In genomic region chr14:65170318-65170717, GRCh38 we compare ENCODE assay signal across 8 cellular contexts.
DNase-seq lines count a peak whose midpoint lies in the region; ATAC-seq and TF ChIP-seq lines count a peak whose summit lies in the region.

No MANE protein-coding gene starts in this region.

- intact Hi-C loops in activated CD4-positive, alpha-beta T cell treated with anti-CD3 and anti-CD28 coated beads for 36 hours (cut with DNase I, micrococcal nuclease), result loop anchor here (1.0 to 5.0 kb wide), 3 partner anchors 36 to 116 kb away; no protein-coding TSS in a partner anchor
- intact Hi-C loops in Panc1 (cut with micrococcal nuclease; ENCODE audit: unreplicated experiment) (loop anchor here (10.0 kb wide), 1 partner anchor 204 kb away; no protein-coding TSS in a partner anchor), esophagus squamous epithelium (cut with DNase I) (no loop called here)

- BruUV-seq in Panc1 (replicated peaks; lab: Mats Ljungman, UMichigan), result no TSS peak

- no peaks in the 10 kb centered on the region for H4K20me1 ChIP-seq in smooth muscle cell (ENCODE audit: low read depth)

- no peaks in the 10 kb centered on the region for H3K9me3 Mint-ChIP-seq in activated CD4-positive, alpha-beta T cell treated with anti-CD3 and anti-CD28 coated beads for 36 hours (ENCODE audit: low read depth)

- H3K27ac ChIP-seq in Panc1 (ENCODE audit: low read length) (no peak overlapping the region), esophagus squamous epithelium (no peak overlapping the region), smooth muscle cell (ENCODE audit: low read depth) (peak overlapping the region; percentile 88)

- H3K4me1 Mint-ChIP-seq in activated CD4-positive, alpha-beta T cell treated with anti-CD3 and anti-CD28 coated beads for 36 hours, result peaks cover 19% of the 10 kb centered on the region

- H3F3A ChIP-seq in smooth muscle cell (ENCODE audit: low read depth), result no peaks in the 10 kb centered on the region

- POLR2A ChIA-PET in activated CD4-positive, alpha-beta T cell treated with anti-CD3 and anti-CD28 coated beads for 36 hours (lab: Charles Lee), result interaction anchor here (0.6 kb wide), 2 partner anchors 117 to 173 kb away, joined by 3 to 6 read pairs; no protein-coding TSS in a partner anchor
- POLR2A ChIA-PET in Panc1 (lab: Charles Lee), result no interaction called here

- no peaks in the 10 kb centered on the region for H3K9me3 ChIP-seq in Panc1 (ENCODE audit: control insufficient read depth, insufficient read depth, low read depth, low read length)
- H3K9me3 ChIP-seq in esophagus squamous epithelium, result no peaks in the 10 kb centered on the region
- H3K9me3 ChIP-seq in smooth muscle cell (replicated peaks; ENCODE audit: low read depth), result no peaks in the 10 kb centered on the region

- peak overlapping the region; percentile 76 for H3K27ac Mint-ChIP-seq in activated CD4-positive, alpha-beta T cell treated with anti-CD3 and anti-CD28 coated beads for 36 hours

- H3K36me3 ChIP-seq in Panc1 (ENCODE audit: control insufficient read depth, insufficient read depth, low read length), result no peaks in the 10 kb centered on the region
- no peaks in the 10 kb centered on the region for H3K36me3 ChIP-seq in esophagus squamous epithelium
- H3K36me3 ChIP-seq in smooth muscle cell (ENCODE audit: low read depth), result no peaks in the 10 kb centered on the region

- H3K4me1 ChIP-seq in Panc1 (ENCODE audit: control insufficient read depth, insufficient read depth, low read length), result no peaks in the 10 kb centered on the region; the same call in 1 of the 2 replicates
- H3K4me1 ChIP-seq in esophagus squamous epithelium, result peaks cover 5 to 16% (median 10%) of the 10 kb centered on the region in 3 donors
- no peaks in the 10 kb centered on the region for H3K4me1 ChIP-seq in smooth muscle cell (ENCODE audit: low read depth)

- H3K9ac ChIP-seq in smooth muscle cell (ENCODE audit: low read depth), result peak overlapping the region; percentile 75

- no peak for DNase-seq in activated CD4-positive, alpha-beta T cell treated with anti-CD3 and anti-CD28 coated beads for 36 hours
- no peak for DNase-seq in activated CD4-positive, alpha-beta T cell treated with anti-CD3 and anti-CD28 coated beads, Interleukin-2, amount 50 U/mL, for 4 hours
- no peak for DNase-seq in Panc1 (ENCODE audit: low read depth, low spot score)
- no peak for DNase-seq in esophagus squamous epithelium (lab: John Stamatoyannopoulos, UW)
- DNase-seq in smooth muscle cell (lab: John Stamatoyannopoulos, UW; ENCODE audit: unreplicated experiment), result no peak
- no peak for DNase-seq in stimulated activated CD4-positive, alpha-beta T cell treated with anti-CD3 and anti-CD28 coated beads, Interleukin-4, amount 100 ng/mL, for 4 hours
- DNase-seq in NCI-H748 (lab: John Stamatoyannopoulos, UW; ENCODE audit: unreplicated experiment), result no peak
- no peak for DNase-seq in activated gamma-delta T cell (lab: John Stamatoyannopoulos, UW)

- WGBS in esophagus squamous epithelium, 2 donors, result 38 to 42% methylated on average over 7 of the region's 7 CpGs
- WGBS in smooth muscle cell (ENCODE audit: low lambda C conversion rate), result 49% methylated on average over 7 of the region's 7 CpGs

- peaks cover 9% of the 10 kb centered on the region for H3K27me3 Mint-ChIP-seq in activated CD4-positive, alpha-beta T cell treated with anti-CD3 and anti-CD28 coated beads for 36 hours

- H3K36me3 Mint-ChIP-seq in activated CD4-positive, alpha-beta T cell treated with anti-CD3 and anti-CD28 coated beads for 36 hours (ENCODE audit: low read depth), result no peaks in the 10 kb centered on the region

- H3K4me2 ChIP-seq in smooth muscle cell, result peak overlapping the region; percentile 81

- no peaks in the 10 kb centered on the region for H3K79me2 ChIP-seq in smooth muscle cell (ENCODE audit: low read depth)

- peak; percentile 22 for ATAC-seq in activated CD4-positive, alpha-beta T cell treated with anti-CD3 and anti-CD28 coated beads for 36 hours
- peak; percentile 40; the same call in 1 of the 2 replicates for ATAC-seq in Panc1

- TF ChIP-seq CTCF in Panc1 (IDR thresholded peaks at IDR 0.05) (no peak), esophagus squamous epithelium (IDR thresholded peaks at IDR 0.05) (no peak), smooth muscle cell (IDR thresholded peaks at IDR 0.05; ENCODE audit: borderline replicate concordance, insufficient read depth, poor library complexity, severe bottlenecking) (no peak)

- CTCF ChIA-PET in activated CD4-positive, alpha-beta T cell treated with anti-CD3 and anti-CD28 coated beads for 36 hours (lab: Charles Lee), result interaction anchor here (0.5 to 1.0 kb wide), 5 partner anchors 31 to 653 kb away, joined by 3 to 5 read pairs (median 3); no protein-coding TSS in a partner anchor
- CTCF ChIA-PET in Panc1 (lab: Charles Lee), result no interaction called here

- H2AFZ ChIP-seq in smooth muscle cell (ENCODE audit: low read depth), result peak overlapping the region; percentile 71

- H3K4me3 ChIP-seq in Panc1 (ENCODE audit: low read depth in 2 of 2, low read length in 2 of 2) (peak overlapping the region; percentile 20 to 54; a peak in 3 of 4 replicates), esophagus squamous epithelium (peak overlapping the region in 3 of 4 donors; percentile 23 to 58 (median 36)), smooth muscle cell (peak overlapping the region; percentile 40)

- TF ChIP-seq POLR2A in esophagus squamous epithelium (IDR thresholded peaks at IDR 0.05), result no peak

- H3K27me3 ChIP-seq in Panc1 (ENCODE audit: control insufficient read depth, insufficient read depth, low read length) (no peaks in the 10 kb centered on the region), esophagus squamous epithelium (peaks cover 0 to 14% (median 0%) of the 10 kb centered on the region in 4 donors), smooth muscle cell (ENCODE audit: low read depth) (no peaks in the 10 kb centered on the region)

- in situ Hi-C loops in Panc1 (cut with HindIII; ENCODE audit: low pct_unique_long_range_greater_than_20kb, low sequenced_read_pairs), result no loop called here

- H3K4me3 Mint-ChIP-seq in activated CD4-positive, alpha-beta T cell treated with anti-CD3 and anti-CD28 coated beads for 36 hours, result peak overlapping the region; percentile 71
